Comparison of ENCODE assay signal across 9 cellular contexts in genomic region chr19:4911314-4911713, GRCh38. TPM values are rescaled to one million over a fixed set of nuclear protein-coding genes. Genes with fewer than 3 reads are reported as not detected.
DNase-seq lines count a peak whose midpoint lies in the region; ATAC-seq, FAIRE-seq and TF ChIP-seq lines count a peak whose summit lies in the region.
"Had no signal": no experiment of that assay in that cellular context is flagged by ENCODE, and none has a peak within 500 bp of the region (broad histone marks: within the 10 kb centered on the region; RNA-seq: fewer than 3 reads in every experiment).

No MANE protein-coding gene starts in this region.

- H3K4me1 ChIP-seq in ES-I3 (ENCODE audit: insufficient read depth, low read length) (peaks cover 40% of the 10 kb centered on the region), OCI-LY7 (ENCODE audit: insufficient read depth, low read length, poor library complexity, severe bottlenecking) (peaks cover 29% of the 10 kb centered on the region), H1 (replicated peaks in 1 of 4; ENCODE audit: control insufficient read depth in 3 of 4, insufficient read depth in 4 of 4, low read length in 3 of 4) (peaks cover 0 to 14% (median 11%) of the 10 kb centered on the region in 4 experiments; a peak in 6 of 7 replicates)

- no peak overlapping the region for H2AK5ac ChIP-seq in H1 (ENCODE audit: low read depth, low read length)

- no peak for FAIRE-seq in H1 (lab: Jason Lieb, UNC)

- H2BK12ac ChIP-seq in H1 (ENCODE audit: low read depth, low read length), result no peak overlapping the region

- H3K36me3 ChIP-seq in ES-I3 (ENCODE audit: insufficient read depth, low read length) (peaks cover 3% of the 10 kb centered on the region; the same call in 1 of the 2 replicates), OCI-LY7 (ENCODE audit: insufficient read depth, low read length) (peaks cover 61% of the 10 kb centered on the region), H1 (ENCODE audit: control insufficient read depth in 2 of 4, insufficient read depth in 4 of 4, low read length in 3 of 4) (peaks cover 4 to 22% (median 10%) of the 10 kb centered on the region in 4 experiments; a peak in 5 of 8 replicates)

- CTCF ChIA-PET in OCI-LY7 (lab: Charles Lee; ENCODE audit: unreplicated experiment), result interaction anchor here (0.7 to 3.9 kb wide), 3 partner anchors 36 to 101 kb away, joined by 3 to 14 read pairs (median 3); no protein-coding TSS in a partner anchor
- CTCF ChIA-PET in H1 (lab: Charles Lee; ENCODE audit: partially characterized antibody), result interaction anchor here (0.6 to 6.9 kb wide), 24 partner anchors 9 to 171 kb away, joined by 3 to 111 read pairs (median 7); partner anchors contain the start of genes ARRDC5, PLIN3 and TICAM1

- DNase-seq in OCI-LY7 (ENCODE audit: low spot score) (peak; percentile 23), H1 (ENCODE audit: low read depth in 1 of 2, low spot score in 2 of 2) (no peak), retinal pigment epithelial cell (ENCODE audit: low read depth) (no peak), NCI-H748 treated with DMSO at 0.1 percent for 48 hours (lab: John Stamatoyannopoulos, UW) (no peak), C1 segment of cervical spinal cord (lab: John Stamatoyannopoulos, UW) (no peak)
- DNase-seq in activated CD8-positive, alpha-beta memory T cell treated with anti-CD3 and anti-CD28 coated beads, Interleukin-2, amount 50 U/mL, for 48 hours, result no peak

- H3K4me2 ChIP-seq in OCI-LY7 (ENCODE audit: low read length) (peak overlapping the region; percentile 96), H1 (ENCODE audit: insufficient read depth in 1 of 2, low read depth in 2 of 2, low read length in 2 of 2) (peak overlapping the region; percentile 43 to 75; a peak in 2 of 4 replicates)

- no peak overlapping the region for H2BK5ac ChIP-seq in H1 (ENCODE audit: low read depth, low read length)

- no peak overlapping the region for H2BK120ac ChIP-seq in H1 (replicated peaks; ENCODE audit: low read depth, low read length)

- peak overlapping the region; percentile 16 for H3K4ac ChIP-seq in H1 (replicated peaks; ENCODE audit: insufficient read length, low read depth, low read length)

- 87% methylated on average over 15 of the region's 15 CpGs; no CpG with 5 or more reads in 1 of the 2 experiments for WGBS in H1 (ENCODE audit: extremely low coverage in 1 of 2, insufficient coverage in 1 of 2, insufficient read length in 1 of 2, insufficient replicate concordance in 2 of 2, low coverage in 1 of 2, low lambda C conversion rate in 2 of 2, missing lambda C conversion rate in 1 of 2), 2 experiments

- peaks cover 23% of the 10 kb centered on the region for H4K20me1 ChIP-seq in OCI-LY7 (ENCODE audit: insufficient read depth, low read length)
- peaks cover 3 to 19% of the 10 kb centered on the region in 2 experiments for H4K20me1 ChIP-seq in H1 (replicated peaks in 1 of 2; ENCODE audit: control insufficient read depth in 1 of 2, insufficient read depth in 2 of 2, low read length in 2 of 2)

- H2BK20ac ChIP-seq in H1 (ENCODE audit: low read length), result no peak overlapping the region

- H3K27me3 ChIP-seq in H1 (replicated peaks in 1 of 4; ENCODE audit: control insufficient read depth in 3 of 4, extremely low read depth in 1 of 4, insufficient read depth in 3 of 4, low read length in 3 of 4), result no peaks in the 10 kb centered on the region; a peak in 2 of 7 replicates

- TF ChIP-seq EP300 in H1 (IDR thresholded peaks at IDR 0.05; ENCODE audit: borderline replicate concordance in 1 of 2, low read depth in 2 of 2, low read length in 2 of 2), result no peak

- H3K9me2 ChIP-seq in OCI-LY7 (ENCODE audit: insufficient read depth, low read length), result no peaks in the 10 kb centered on the region

- H3K23me2 ChIP-seq in H1 (ENCODE audit: low read depth, low read length), result peaks cover 8% of the 10 kb centered on the region

- H3K4me3 ChIP-seq in OCI-LY7 (ENCODE audit: low read depth, low read length, poor library complexity, severe bottlenecking), result peak overlapping the region; percentile 97
- peak overlapping the region in 1 of 4 experiments; percentile 83; a peak in 2 of 8 replicates for H3K4me3 ChIP-seq in H1 (ENCODE audit: extremely low read depth in 1 of 4, insufficient read depth in 2 of 4, low read depth in 3 of 4, low read length in 4 of 4)
- peak overlapping the region; percentile 60 for H3K4me3 ChIP-seq in retinal pigment epithelial cell (ENCODE audit: low read length)

- H3K9me3 ChIP-seq in ES-I3 (ENCODE audit: control insufficient read depth, insufficient read depth, low read length), result no peaks in the 10 kb centered on the region
- H3K9me3 ChIP-seq in OCI-LY7 (ENCODE audit: low read length), result no peaks in the 10 kb centered on the region
- no peaks in the 10 kb centered on the region for H3K9me3 ChIP-seq in H1 (ENCODE audit: insufficient read depth in 2 of 2, low read depth in 1 of 2, low read length in 1 of 2)

- no peak for ATAC-seq in GM21526 (IDR thresholded peaks at IDR 0.05; ENCODE audit: low FRiP score, unreplicated experiment)

- H3K79me1 ChIP-seq in H1 (ENCODE audit: low read depth, low read length), result peaks cover 5% of the 10 kb centered on the region; the same call in 1 of the 2 replicates

- H3K79me2 ChIP-seq in OCI-LY7 (ENCODE audit: insufficient read depth, low read depth, low read length), result peaks cover 64% of the 10 kb centered on the region
- H3K79me2 ChIP-seq in H1 (ENCODE audit: control insufficient read depth in 1 of 2, insufficient read depth in 2 of 2, low read length in 2 of 2), result peaks cover 1 to 55% of the 10 kb centered on the region in 2 experiments; a peak in 3 of 4 replicates

- BruUV-seq in OCI-LY7 (replicated peaks; lab: Mats Ljungman, UMichigan), result no TSS peak

- TF ChIP-seq CTCF in OCI-LY7 (conservative IDR thresholded peaks at IDR 0.05; ENCODE audit: low read length), result no peak
- no peak for TF ChIP-seq CTCF in H1 (IDR thresholded peaks at IDR 0.05; ENCODE audit: control extremely low read depth in 1 of 3, insufficient read depth in 1 of 3, low read depth in 1 of 3, low read length in 3 of 3)
- no peak for TF ChIP-seq CTCF in retinal pigment epithelial cell (conservative IDR thresholded peaks at IDR 0.05; ENCODE audit: low read depth, low read length)

- H2BK15ac ChIP-seq in H1 (ENCODE audit: low read length), result peak overlapping the region; percentile 81; the same call in 1 of the 2 replicates

- POLR2A ChIA-PET in OCI-LY7 (lab: Charles Lee) (interaction anchor here (0.7 to 2.4 kb wide), 7 partner anchors 26 to 101 kb away, joined by 3 to 13 read pairs (median 3); partner anchors contain the start of gene KDM4B), H1 (lab: Charles Lee; ENCODE audit: partially characterized antibody) (interaction anchor here (0.7 to 2.5 kb wide), 7 partner anchors 16 to 365 kb away, joined by 3 to 5 read pairs (median 4); partner anchors contain the start of gene PLIN3)

- H3K27ac ChIP-seq in OCI-LY7 (ENCODE audit: low read depth, low read length, poor library complexity, severe bottlenecking), result peak overlapping the region; percentile 80
- H3K27ac ChIP-seq in H1 (ENCODE audit: low read depth, low read length), result no peak overlapping the region

- H4K5ac ChIP-seq in H1 (ENCODE audit: insufficient read length, low read depth, low read length), result no peak overlapping the region

- intact Hi-C loops in OCI-LY7 (cut with micrococcal nuclease; ENCODE audit: unreplicated experiment), result loop anchor here (1.0 kb wide), 2 partner anchors 39 to 102 kb away; no protein-coding TSS in a partner anchor

- no peak overlapping the region for H3K18ac ChIP-seq in H1 (ENCODE audit: extremely low read depth, low read length)

- no peak overlapping the region for H3K56ac ChIP-seq in H1 (replicated peaks; ENCODE audit: insufficient read length, low read depth, low read length)

- no peak overlapping the region for H3K14ac ChIP-seq in H1 (ENCODE audit: insufficient read length)

- no peak for TF ChIP-seq RAD21 in H1 (IDR thresholded peaks at IDR 0.05 in 1 of 2, conservative IDR thresholded peaks at IDR 0.05 in 1 of 2; ENCODE audit: low read depth in 2 of 2, low read length in 2 of 2)

- no peak overlapping the region for H4K91ac ChIP-seq in H1 (replicated peaks; ENCODE audit: insufficient read length, low read length)

- H4K8ac ChIP-seq in H1 (ENCODE audit: extremely low read depth, insufficient read depth, low read length), result peak overlapping the region; percentile 58; the same call in 1 of the 2 replicates

- H3K9ac ChIP-seq in ES-I3 (ENCODE audit: low read depth, low read length), result peak overlapping the region; percentile 50; the same call in 1 of the 2 replicates
- no peak overlapping the region for H3K9ac ChIP-seq in H1 (replicated peaks in 1 of 4; ENCODE audit: extremely low read depth in 1 of 4, low read depth in 3 of 4, low read length in 3 of 4)

- H2AFZ ChIP-seq in OCI-LY7 (ENCODE audit: low read length) (no peak overlapping the region), H1 (ENCODE audit: low read length) (no peak overlapping the region)

- H3K23ac ChIP-seq in H1 (ENCODE audit: insufficient read length), result no peak overlapping the region

- no peak for TF ChIP-seq POLR2A in H1 (IDR thresholded peaks at IDR 0.05; ENCODE audit: control extremely low read depth in 1 of 2, low read depth in 2 of 2, low read length in 2 of 2)

RNA-seq across cellular contexts. Expression of gene UHRF1, which starts 2.0 kb away (rescaled TPM):
- 141 and 155 TPM in 2 replicates for total RNA-seq in OCI-LY7 (2014; rRNA removed; shearing (Covaris generic))
- 172 and 186 TPM in 2 replicates for total RNA-seq in OCI-LY7 (2022)
- 65.8 and 66.6 TPM in 2 replicates for total RNA-seq in H1 (2021; fragmentation: NEBNext Ultra II Directional; extraction: Animal tissue kit (Norgen Biotek cat#: 25700))
- polyA plus RNA-seq in H1 (2011; rRNA removed), result 14.7 and 24.8 TPM in 2 replicates
- 20.0 TPM for polyA plus RNA-seq in H1 (2011; cell fraction: cytosol; rRNA removed)
- 27.9 TPM for polyA plus RNA-seq in H1 (2011; cell fraction: nucleus; rRNA removed)
- polyA plus RNA-seq in H1 (2012, experiment 1 of 2), result 29.8 to 42.0 TPM (median 39.2 TPM) in 4 replicates
- polyA plus RNA-seq in H1 (2012, experiment 2 of 2), result 14.2 TPM
- 29.4 TPM for polyA plus RNA-seq in H1 (2013, experiment 1 of 2)
- polyA plus RNA-seq in H1 (2013, experiment 2 of 2), result 28.0 TPM
- 18.2 and 19.0 TPM in 2 replicates for polyA minus RNA-seq in H1 (2011; rRNA and poly(A)+ RNA removed)
- polyA minus RNA-seq in H1 (2011; cell fraction: cytosol; rRNA and poly(A)+ RNA removed), result 20.1 TPM
- polyA minus RNA-seq in H1 (2011; cell fraction: nucleus; rRNA and poly(A)+ RNA removed), result 15.6 TPM

RNA-seq across cellular contexts. Expression of gene ARRDC5, which starts 8.6 kb away (rescaled TPM):
- total RNA-seq in OCI-LY7 (2014; rRNA removed; shearing (Covaris generic)), result not detected in 2 replicates
- total RNA-seq in OCI-LY7 (2022), result not detected in 2 replicates
- not detected in 2 replicates for total RNA-seq in H1 (2021; fragmentation: NEBNext Ultra II Directional; extraction: Animal tissue kit (Norgen Biotek cat#: 25700))
- not detected in 2 replicates for polyA plus RNA-seq in H1 (2011; rRNA removed)
- polyA plus RNA-seq in H1 (2011; cell fraction: cytosol; rRNA removed), result not detected
- polyA plus RNA-seq in H1 (2011; cell fraction: nucleus; rRNA removed), result not detected
- not detected in 4 replicates for polyA plus RNA-seq in H1 (2012, experiment 1 of 2)
- polyA plus RNA-seq in H1 (2012, experiment 2 of 2), result not detected
- not detected for polyA plus RNA-seq in H1 (2013, experiment 1 of 2)
- polyA plus RNA-seq in H1 (2013, experiment 2 of 2), result not detected
- not detected in 2 replicates for polyA minus RNA-seq in H1 (2011; rRNA and poly(A)+ RNA removed)
- not detected for polyA minus RNA-seq in H1 (2011; cell fraction: cytosol; rRNA and poly(A)+ RNA removed)
- not detected for polyA minus RNA-seq in H1 (2011; cell fraction: nucleus; rRNA and poly(A)+ RNA removed)
- total RNA-seq: pulmonary artery endothelial cell had no signal

RNA-seq across cellular contexts. Expression of gene PLIN3, which starts 43.8 kb away (rescaled TPM):
- 81.3 and 95.7 TPM in 2 replicates for total RNA-seq in OCI-LY7 (2014; rRNA removed; shearing (Covaris generic))
- total RNA-seq in OCI-LY7 (2022), result 115 TPM in 2 replicates
- 60.7 and 68.1 TPM in 2 replicates for total RNA-seq in H1 (2021; fragmentation: NEBNext Ultra II Directional; extraction: Animal tissue kit (Norgen Biotek cat#: 25700))
- 61.5 and 67.3 TPM in 2 replicates for polyA plus RNA-seq in H1 (2011; rRNA removed)
- 79.2 TPM for polyA plus RNA-seq in H1 (2011; cell fraction: cytosol; rRNA removed)
- 43.4 TPM for polyA plus RNA-seq in H1 (2011; cell fraction: nucleus; rRNA removed)
- polyA plus RNA-seq in H1 (2012, experiment 1 of 2), result 35.1 to 58.7 TPM (median 50.1 TPM) in 4 replicates
- 56.8 TPM for polyA plus RNA-seq in H1 (2012, experiment 2 of 2)
- 36.3 TPM for polyA plus RNA-seq in H1 (2013, experiment 1 of 2)
- polyA plus RNA-seq in H1 (2013, experiment 2 of 2), result 31.4 TPM
- polyA minus RNA-seq in H1 (2011; rRNA and poly(A)+ RNA removed), result 32.7 and 48.3 TPM in 2 replicates
- polyA minus RNA-seq in H1 (2011; cell fraction: cytosol; rRNA and poly(A)+ RNA removed), result 60.8 TPM
- polyA minus RNA-seq in H1 (2011; cell fraction: nucleus; rRNA and poly(A)+ RNA removed), result 36.9 TPM

RNA-seq across cellular contexts. Expression of gene KDM4B, which starts 57.6 kb away (rescaled TPM):
- 14.2 and 24.3 TPM in 2 replicates for total RNA-seq in OCI-LY7 (2014; rRNA removed; shearing (Covaris generic))
- total RNA-seq in OCI-LY7 (2022), result 36.3 and 44.2 TPM in 2 replicates
- 31.9 and 32.8 TPM in 2 replicates for total RNA-seq in H1 (2021; fragmentation: NEBNext Ultra II Directional; extraction: Animal tissue kit (Norgen Biotek cat#: 25700))
- polyA plus RNA-seq in H1 (2011; rRNA removed), result 12.0 and 21.1 TPM in 2 replicates
- polyA plus RNA-seq in H1 (2011; cell fraction: cytosol; rRNA removed), result 16.6 TPM
- 36.4 TPM for polyA plus RNA-seq in H1 (2011; cell fraction: nucleus; rRNA removed)
- polyA plus RNA-seq in H1 (2012, experiment 1 of 2), result 15.0 to 22.8 TPM (median 19.6 TPM) in 4 replicates
- polyA plus RNA-seq in H1 (2012, experiment 2 of 2), result 17.0 TPM
- 13.3 TPM for polyA plus RNA-seq in H1 (2013, experiment 1 of 2)
- 12.3 TPM for polyA plus RNA-seq in H1 (2013, experiment 2 of 2)
- 18.7 and 23.6 TPM in 2 replicates for polyA minus RNA-seq in H1 (2011; rRNA and poly(A)+ RNA removed)
- polyA minus RNA-seq in H1 (2011; cell fraction: cytosol; rRNA and poly(A)+ RNA removed), result 26.2 TPM
- 44.4 TPM for polyA minus RNA-seq in H1 (2011; cell fraction: nucleus; rRNA and poly(A)+ RNA removed)
